8 cellular contexts compared by ENCODE assay signal in genomic region chr7:73725703-73726466, GRCh38.
DNase-seq lines count a peak whose midpoint lies in the region; ATAC-seq and TF ChIP-seq lines count a peak whose summit lies in the region.

No MANE protein-coding gene starts in this region.

- H3K4me3 ChIP-seq in cardiac fibroblast (replicated peaks in 1 of 2; ENCODE audit: low read depth in 2 of 2, low read length in 2 of 2) = no peak overlapping the region

- peak; percentile 59 for DNase-seq in SIG-M5 treated with dmso at 0.1 percent for 504 hours (lab: John Stamatoyannopoulos, UW; ENCODE audit: unreplicated experiment)
- DNase-seq in SIG-M5 (lab: John Stamatoyannopoulos, UW) = no peak
- DNase-seq in NCI-H2227 treated with DMSO at 0.1 percent for 48 hours (lab: John Stamatoyannopoulos, UW) = peak; percentile 77
- DNase-seq in cardiac fibroblast (ENCODE audit: low read depth in 2 of 2) = peak; percentile 73 to 75
- DNase-seq in kidney glomerular epithelial cell (lab: John Stamatoyannopoulos, UW) = peak; percentile 71
- peak; percentile 84 for DNase-seq in stimulated activated CD4-positive, alpha-beta T cell treated with anti-CD3 and anti-CD28 coated beads, Interleukin-2, amount 100 ng/mL, for 4 hours (ENCODE audit: low read depth)

- TF ChIP-seq CTCF in cardiac fibroblast (IDR thresholded peaks at IDR 0.05; ENCODE audit: low read depth, low read length) = peak; percentile 98

- peak; percentile 86 for ATAC-seq in HG03045 (IDR thresholded peaks at IDR 0.05; ENCODE audit: unreplicated experiment)
- ATAC-seq in activated CD4-positive, CD25-positive, alpha-beta regulatory T cell treated with anti-CD3 and anti-CD28 coated beads, Interleukin-2, amount 50 U/mL, for 24 hours = peak; percentile 97 to 99
